ENCODE assay signal across 1 cellular context in the genomic region with DNA sequence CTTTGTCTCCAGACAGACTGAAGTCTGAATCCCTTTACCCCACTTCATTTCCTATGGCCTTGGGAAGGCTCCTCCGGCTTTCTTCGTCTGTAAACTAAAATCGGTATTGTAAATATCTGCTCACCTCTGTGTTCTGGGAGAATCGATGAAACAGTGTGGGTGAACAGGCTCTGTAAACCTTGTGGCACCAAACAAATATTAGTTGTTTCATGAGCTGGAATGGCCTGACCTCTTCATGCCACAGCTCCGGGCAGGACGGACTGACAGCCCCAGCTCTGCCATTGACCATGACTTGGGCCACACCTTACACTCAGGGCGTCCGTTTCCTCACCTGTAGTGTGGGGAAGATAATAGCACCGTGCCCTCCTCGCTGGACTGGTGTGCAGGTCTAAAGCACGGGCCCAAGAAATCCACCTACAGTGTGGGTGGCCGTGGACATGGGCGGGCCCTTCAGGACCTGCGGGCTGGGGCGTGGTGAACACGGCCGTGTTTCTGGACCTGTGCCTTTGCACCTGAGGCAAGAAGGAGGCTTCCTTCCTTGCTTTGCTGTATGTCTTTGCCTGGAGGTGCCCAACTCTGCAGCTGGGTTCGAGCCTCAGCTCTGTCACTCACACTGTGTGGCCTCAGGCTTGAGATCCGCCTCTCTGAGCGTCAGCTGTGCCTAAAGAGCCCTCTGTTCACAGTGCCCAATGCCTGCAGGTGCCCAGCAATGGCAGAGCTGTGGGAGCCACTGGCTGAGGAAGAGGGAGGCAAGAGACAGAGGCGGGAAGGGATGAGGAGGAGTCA.
TF ChIP-seq lines count a peak whose summit lies in the region.

No MANE protein-coding gene starts in this region.

TF ChIP-seq in HepG2, 621 proteins besides CTCF, POLR2A, EP300 and RAD21 (continued from another document and continues in another):
- no peak for TF ChIP-seq ZBTB49 (CRISPR knock-in tag; IDR thresholded peaks at IDR 0.05; ENCODE audit: borderline replicate concordance)
- TF ChIP-seq ZSCAN30 (CRISPR knock-in tag; IDR thresholded peaks at IDR 0.05) = no peak
- no peak for TF ChIP-seq ZNF562 (CRISPR knock-in tag; IDR thresholded peaks at IDR 0.05; ENCODE audit: borderline replicate concordance)
- TF ChIP-seq TP53 (CRISPR knock-in tag; conservative IDR thresholded peaks at IDR 0.05) = no peak
- 0 out of 2 replicates have a peak, but pooled peaks have one; percentile 12 for TF ChIP-seq ZNF644 (CRISPR knock-in tag; IDR thresholded peaks at IDR 0.05; ENCODE audit: low read depth)
- no peak for TF ChIP-seq TBP (CRISPR knock-in tag; IDR thresholded peaks at IDR 0.05)
- no peak for TF ChIP-seq HES4 (CRISPR knock-in tag; IDR thresholded peaks at IDR 0.05; ENCODE audit: borderline replicate concordance)
- no peak for TF ChIP-seq RELA (CRISPR knock-in tag; IDR thresholded peaks at IDR 0.05)
- no peak for TF ChIP-seq FOXA1 (IDR thresholded peaks at IDR 0.05)
- peak; percentile 52 for TF ChIP-seq FOXA1 (CRISPR knock-in tag; IDR thresholded peaks at IDR 0.05)
- TF ChIP-seq, protein P1, sequence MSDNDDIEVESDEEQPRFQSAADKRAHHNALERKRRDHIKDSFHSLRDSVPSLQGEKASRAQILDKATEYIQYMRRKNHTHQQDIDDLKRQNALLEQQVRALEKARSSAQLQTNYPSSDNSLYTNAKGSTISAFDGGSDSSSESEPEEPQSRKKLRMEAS (IDR thresholded peaks at IDR 0.05) = 0 out of 2 replicates have a peak, but pooled peaks have one; percentile 14
- peak; percentile 81 for TF ChIP-seq PAXIP1 (CRISPR knock-in tag; conservative IDR thresholded peaks at IDR 0.05)
- TF ChIP-seq ZKSCAN8 (CRISPR knock-in tag; IDR thresholded peaks at IDR 0.05; ENCODE audit: borderline replicate concordance) = no peak
- TF ChIP-seq ZNF558 (CRISPR knock-in tag; IDR thresholded peaks at IDR 0.05; ENCODE audit: borderline replicate concordance) = no peak
- TF ChIP-seq ZSCAN25 (CRISPR knock-in tag; IDR thresholded peaks at IDR 0.05) = 0 out of 2 replicates have a peak, but pooled peaks have one; percentile 16
- no peak for TF ChIP-seq ZNF792 (CRISPR knock-in tag; IDR thresholded peaks at IDR 0.05)
- TF ChIP-seq ZNF34 (CRISPR knock-in tag; IDR thresholded peaks at IDR 0.05; ENCODE audit: borderline replicate concordance) = no peak
- no peak for TF ChIP-seq ZEB1 (IDR thresholded peaks at IDR 0.05; ENCODE audit: insufficient replicate concordance, low read depth)
- TF ChIP-seq, protein P2, sequence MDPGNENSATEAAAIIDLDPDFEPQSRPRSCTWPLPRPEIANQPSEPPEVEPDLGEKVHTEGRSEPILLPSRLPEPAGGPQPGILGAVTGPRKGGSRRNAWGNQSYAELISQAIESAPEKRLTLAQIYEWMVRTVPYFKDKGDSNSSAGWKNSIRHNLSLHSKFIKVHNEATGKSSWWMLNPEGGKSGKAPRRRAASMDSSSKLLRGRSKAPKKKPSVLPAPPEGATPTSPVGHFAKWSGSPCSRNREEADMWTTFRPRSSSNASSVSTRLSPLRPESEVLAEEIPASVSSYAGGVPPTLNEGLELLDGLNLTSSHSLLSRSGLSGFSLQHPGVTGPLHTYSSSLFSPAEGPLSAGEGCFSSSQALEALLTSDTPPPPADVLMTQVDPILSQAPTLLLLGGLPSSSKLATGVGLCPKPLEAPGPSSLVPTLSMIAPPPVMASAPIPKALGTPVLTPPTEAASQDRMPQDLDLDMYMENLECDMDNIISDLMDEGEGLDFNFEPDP (CRISPR knock-in tag; conservative IDR thresholded peaks at IDR 0.05) = no peak
- TF ChIP-seq ZNF547 (CRISPR knock-in tag; IDR thresholded peaks at IDR 0.05) = no peak
- peak; percentile 48; the same call in 1 of the 2 replicates for TF ChIP-seq KAT8 (CRISPR knock-in tag; IDR thresholded peaks at IDR 0.05)
- no peak; the same call in 1 of the 2 replicates for TF ChIP-seq NFYC (CRISPR knock-in tag; IDR thresholded peaks at IDR 0.05)
- TF ChIP-seq SMARCC2 (IDR thresholded peaks at IDR 0.05) = no peak
- TF ChIP-seq ZNF776 (CRISPR knock-in tag; IDR thresholded peaks at IDR 0.05) = no peak
- TF ChIP-seq HOXA3 (CRISPR knock-in tag; IDR thresholded peaks at IDR 0.05) = no peak
- TF ChIP-seq KDM6A (CRISPR knock-in tag; IDR thresholded peaks at IDR 0.05; ENCODE audit: low read depth) = no peak
- TF ChIP-seq ZNF512B (CRISPR knock-in tag; IDR thresholded peaks at IDR 0.05; ENCODE audit: borderline replicate concordance) = no peak
- TF ChIP-seq TIGD3 (CRISPR knock-in tag; IDR thresholded peaks at IDR 0.05; ENCODE audit: borderline replicate concordance) = no peak
- no peak for TF ChIP-seq PCBP1 (IDR thresholded peaks at IDR 0.05; ENCODE audit: borderline replicate concordance, low read depth, low read length)
- TF ChIP-seq, protein P3, sequence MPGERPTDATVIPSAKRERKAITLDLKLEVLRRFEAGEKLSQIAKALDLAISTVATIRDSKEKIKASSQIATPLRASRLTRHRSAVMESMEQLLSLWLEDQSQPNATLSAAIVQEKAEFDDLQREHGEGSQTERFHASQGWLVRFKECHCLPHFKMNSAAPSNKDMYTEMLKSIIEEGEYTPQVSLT (CRISPR knock-in tag; IDR thresholded peaks at IDR 0.05; ENCODE audit: borderline replicate concordance, low read depth) = no peak
- TF ChIP-seq ZNF567 (CRISPR knock-in tag; IDR thresholded peaks at IDR 0.05; ENCODE audit: borderline replicate concordance) = peak; percentile 56; the same call in 1 of the 2 replicates
- TF ChIP-seq DR1 (CRISPR knock-in tag; IDR thresholded peaks at IDR 0.05) = no peak
- no peak for TF ChIP-seq MYNN (CRISPR knock-in tag; IDR thresholded peaks at IDR 0.05; ENCODE audit: low read depth)
- TF ChIP-seq ZNF276 (CRISPR knock-in tag; IDR thresholded peaks at IDR 0.05; ENCODE audit: low read depth) = no peak
